ENCODE assay signal across 8 cellular contexts in the genomic region with DNA sequence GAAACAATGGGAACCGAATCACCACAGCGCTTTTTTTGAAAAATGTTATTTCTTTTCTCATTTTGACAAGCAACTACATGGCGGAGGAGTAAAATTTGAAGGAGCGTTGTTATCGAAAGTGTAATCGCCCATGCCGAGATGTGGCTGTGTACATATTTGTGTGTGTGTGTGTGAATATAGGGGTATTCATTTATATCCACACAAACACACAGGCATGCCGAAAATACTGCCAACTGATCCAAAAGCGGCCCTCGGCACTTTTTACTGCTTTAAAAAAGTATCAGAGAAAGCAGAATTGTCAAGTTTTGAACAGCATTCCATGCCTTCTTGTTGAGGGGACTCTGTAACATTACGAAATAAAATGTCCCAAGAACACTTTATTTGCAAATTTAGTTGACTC. TPM values are rescaled to one million over a fixed set of nuclear protein-coding genes. Genes with fewer than 3 reads are reported as not detected.
DNase-seq lines count a peak whose midpoint lies in the region; TF ChIP-seq lines count a peak whose summit lies in the region.

No MANE protein-coding gene starts in this region.

- POLR2A ChIA-PET in RWPE1 (lab: Yijun Ruan, JAX; ENCODE audit: low non-redundant PET), result no interaction called here

- peak overlapping the region; percentile 81 for H3K27ac ChIP-seq in RWPE1

- in situ Hi-C loops in G401 (cut with HindIII; ENCODE audit: low sequenced_read_pairs), result no loop called here

- CTCF ChIA-PET in RWPE1 (lab: Yijun Ruan, JAX), result interaction anchor here (0.6 kb wide), 1 partner anchor 347 kb away, joined by 3 read pairs; no protein-coding TSS in a partner anchor

- TF ChIP-seq CTCF in RWPE1 (conservative IDR thresholded peaks at IDR 0.05; ENCODE audit: low read depth), result no peak
- no peak for TF ChIP-seq CTCF in fibroblast of pulmonary artery (IDR thresholded peaks at IDR 0.05; ENCODE audit: low read length, missing control alignments)
- TF ChIP-seq CTCF in GM20000 (IDR thresholded peaks at IDR 0.05; ENCODE audit: extremely low read depth, missing control alignments), result no peak

- H3K4me3 ChIP-seq in fibroblast of pulmonary artery (replicated peaks; ENCODE audit: low read depth, low read length), result peak overlapping the region; percentile 85

- DNase-seq in H4 (ENCODE audit: low spot score) (peak; percentile 8), RWPE1 (ENCODE audit: low spot score) (no peak), fibroblast of pulmonary artery (ENCODE audit: low read depth) (peak; percentile 32), renal cortical epithelial cell (ENCODE audit: low read depth) (peak; percentile 33), GM20000 (ENCODE audit: low spot score) (no peak), occipital lobe (lab: John Stamatoyannopoulos, UW) (no peak), G401 (ENCODE audit: low spot score) (no peak), NCI-H510A treated with DMSO at 0.1 percent for 48 hours (lab: John Stamatoyannopoulos, UW) (no peak)

RNA-seq across cellular contexts. Expression of a gene that starts 1.1 kb away (rescaled TPM):
- total RNA-seq in H4 (2014; rRNA removed; shearing (Covaris generic)), result 22.2 and 25.8 TPM in 2 replicates
- 1.6 and 20.5 TPM in 2 replicates for total RNA-seq in renal cortical epithelial cell
- total RNA-seq in occipital lobe, result 169 TPM
- total RNA-seq in G401 (2014; rRNA removed; shearing (Covaris generic)), result not detected in 2 replicates

Comparison
In these comparisons a context has a peak if more than half of its experiments do, and no peak if none do; other contexts are left out.
1. DNase-seq: peak in H4 (single experiment), fibroblast of pulmonary artery (single experiment) and renal cortical epithelial cell (single experiment); none in RWPE1 (single experiment), GM20000 (single experiment), occipital lobe (single experiment), G401 (single experiment) and NCI-H510A treated with DMSO at 0.1 percent for 48 hours (single experiment).